Comparison of ENCODE assay signal across 23 cellular contexts in genomic region chr1:62327360-62328051, GRCh38. TPM values are rescaled to one million over a fixed set of nuclear protein-coding genes. Genes with fewer than 3 reads are reported as not detected.
DNase-seq lines count a peak whose midpoint lies in the region; ATAC-seq and TF ChIP-seq lines count a peak whose summit lies in the region.
"Had no signal": no experiment of that assay in that cellular context is flagged by ENCODE, and none has a peak within 500 bp of the region (broad histone marks: within the 10 kb centered on the region; RNA-seq: fewer than 3 reads in every experiment).

No MANE protein-coding gene starts in this region.

- peaks cover 10% of the 10 kb centered on the region for H3K4me1 Mint-ChIP-seq in chondrocyte (ENCODE audit: low read depth)

- no peaks in the 10 kb centered on the region for H3K27me3 ChIP-seq in H7 (ENCODE audit: control insufficient read depth, insufficient read depth, low read length)
- H3K27me3 ChIP-seq in SJCRH30, result no peaks in the 10 kb centered on the region
- H3K27me3 ChIP-seq: right atrium auricular region had no signal

- H3K4me3 Mint-ChIP-seq in chondrocyte (ENCODE audit: unreplicated experiment), result no peak overlapping the region
- H3K4me3 Mint-ChIP-seq: activated CD8-positive, alpha-beta T cell treated with anti-CD3 and anti-CD28 coated beads, Interleukin-2, amount 10 ng/mL, durations not matched to agents 7 days and 5 days; activated T-cell treated with anti-CD3 and anti-CD28 coated beads, Interleukin-2, amount 50 U/mL, for 24 hours had no signal

- H3K27ac ChIP-seq in SJCRH30, result peak overlapping the region; percentile 97
- H3K27ac ChIP-seq: right atrium auricular region had no signal

- H3K4me3 ChIP-seq in H7 (ENCODE audit: insufficient read depth, low read depth, low read length) (peak overlapping the region; percentile 25), SJCRH30 (peak overlapping the region; percentile 48)
- H3K4me3 ChIP-seq: right atrium auricular region had no signal

- peaks cover 27% of the 10 kb centered on the region for H3K4me1 ChIP-seq in SJCRH30
- H3K4me1 ChIP-seq: right atrium auricular region had no signal

- intact Hi-C loops in left colon (cut with DNase I, micrococcal nuclease), result no loop called here
- intact Hi-C loops in sciatic nerve (cut with DNase I), result no loop called here

- H3K27ac Mint-ChIP-seq in chondrocyte (ENCODE audit: unreplicated experiment), result no peak overlapping the region
- H3K27ac Mint-ChIP-seq: activated CD8-positive, alpha-beta T cell treated with anti-CD3 and anti-CD28 coated beads, Interleukin-2, amount 10 ng/mL, durations not matched to agents 7 days and 5 days; activated T-cell treated with anti-CD3 and anti-CD28 coated beads, Interleukin-2, amount 50 U/mL, for 24 hours had no signal

- DNase-seq in H7 (peak; percentile 81), SJCRH30 (peak; percentile 99), left colon (peak in 1 of 2 donors; percentile 26), sciatic nerve (ENCODE audit: low spot score) (no peak), SIG-M5 (lab: John Stamatoyannopoulos, UW) (no peak), chondrocyte (ENCODE audit: low spot score) (no peak), NCI-H1092 (lab: John Stamatoyannopoulos, UW) (no peak)
- DNase-seq: activated CD4-positive, CD25-positive, alpha-beta regulatory T cell treated with anti-CD3 and anti-CD28 coated beads, Interleukin-2, amount 50 U/mL, for 72 hours; activated CD8-positive, alpha-beta T cell treated with anti-CD3 and anti-CD28 coated beads, Interleukin-2, amount 10 ng/mL, durations not matched to agents 7 days and 5 days; activated naive CD4-positive, alpha-beta T cell; activated T-cell treated with anti-CD3 and anti-CD28 coated beads, Interleukin-2, amount 50 U/mL, for 24 hours; amniotic stem cell; C1 segment of cervical spinal cord; dermis blood vessel endothelial cell; NCI-H1417; NCI-H524; RPMI8226; stimulated activated CD4-positive, alpha-beta T cell treated with anti-CD3 and anti-CD28 coated beads, Interleukin-15, amount 100 ng/mL, for 24 hours; stimulated activated CD8-positive, alpha-beta memory T cell treated with anti-CD3 and anti-CD28 coated beads, Interleukin-4, amount 100 ng/mL, for 48 hours had no signal

- ATAC-seq in left colon (peak; percentile 91), sciatic nerve (peak; percentile 60), GM21390 (IDR thresholded peaks at IDR 0.05; ENCODE audit: unreplicated experiment) (no peak)
- ATAC-seq: activated CD8-positive, alpha-beta T cell treated with anti-CD3 and anti-CD28 coated beads, Interleukin-2, amount 10 ng/mL, durations not matched to agents 7 days and 5 days had no signal

- peaks cover 4% of the 10 kb centered on the region for H3K27me3 Mint-ChIP-seq in chondrocyte (ENCODE audit: low read depth)

- H3K36me3 Mint-ChIP-seq in chondrocyte (ENCODE audit: low read depth), result no peaks in the 10 kb centered on the region

- H3K9me3 Mint-ChIP-seq in chondrocyte (ENCODE audit: low read depth), result no peaks in the 10 kb centered on the region
- H3K9me3 Mint-ChIP-seq: activated T-cell treated with anti-CD3 and anti-CD28 coated beads, Interleukin-2, amount 50 U/mL, for 24 hours had no signal

- H3K36me3 ChIP-seq in H7 (replicated peaks; ENCODE audit: control insufficient read depth, insufficient read depth, low read length) (no peaks in the 10 kb centered on the region), SJCRH30 (no peaks in the 10 kb centered on the region)
- H3K36me3 ChIP-seq: right atrium auricular region had no signal

- H3K9me3 ChIP-seq in SJCRH30 (replicated peaks), result no peaks in the 10 kb centered on the region
- H3K9me3 ChIP-seq: right atrium auricular region had no signal

- no peak for TF ChIP-seq CTCF in chondrocyte (IDR thresholded peaks at IDR 0.05)

RNA-seq across cellular contexts. Expression of gene KANK4, which starts 8.3 kb away (rescaled TPM):
- 0.33 and 0.80 TPM in 2 replicates for total RNA-seq in H7 (2014; rRNA removed; shearing (Covaris generic))
- 57.9 and 59.7 TPM in 2 replicates for total RNA-seq in SJCRH30 (2014; rRNA removed; shearing (Covaris generic))
- total RNA-seq in left colon (1 to 10 TPM in 1 of 2 donors, under 1 TPM in 1; 0.50 to 2.8 TPM), sciatic nerve (69.9 TPM), chondrocyte (1.3 to 3.4 TPM (median 1.4 TPM) in 3 replicates)
- total RNA-seq: activated CD8-positive, alpha-beta T cell treated with anti-CD3 and anti-CD28 coated beads, Interleukin-2, amount 10 ng/mL, durations not matched to agents 7 days and 5 days; dermis blood vessel endothelial cell; endothelial cell of umbilical vein; H4 had no signal

Comparison
In these comparisons a context has a peak if more than half of its experiments do, and no peak if none do; other contexts are left out.
1. DNase-seq: peak in H7 (single experiment) and SJCRH30 (2 of 2); none in sciatic nerve (single experiment), SIG-M5 (single experiment), chondrocyte (single experiment) and NCI-H1092 (single experiment).
2. RNA of gene KANK4, which starts 8.3 kb away (total RNA-seq): 69.9 TPM in sciatic nerve (single experiment) and 57.9 to 59.7 TPM in SJCRH30; 0.50 to 2.8 TPM in left colon, 1.3 to 3.4 TPM in chondrocyte and 0.33 to 0.80 TPM in H7; every median in the first group is over 10 times any median in the second.